ENCODE assay signal across 27 cellular contexts in the genomic region with DNA sequence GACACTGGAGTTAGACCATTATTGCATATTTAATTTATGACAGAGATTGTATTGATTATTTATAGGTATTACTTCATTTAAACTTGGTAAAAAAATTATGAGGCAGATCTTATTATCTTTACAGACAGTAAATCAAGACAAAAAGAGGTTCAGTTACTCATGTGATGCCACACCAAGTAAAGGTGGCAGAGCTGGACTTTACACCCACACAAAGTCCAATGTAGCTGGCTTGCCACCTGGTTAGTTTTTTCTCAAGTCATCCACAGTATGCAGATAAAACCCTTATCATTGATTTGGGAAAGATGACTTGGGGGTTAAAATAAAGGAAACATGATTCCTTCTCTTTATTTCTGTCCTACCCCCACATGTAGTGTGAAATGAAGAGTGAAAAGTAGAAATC.
"Had no signal": no experiment of that assay in that cellular context is flagged by ENCODE, and none has a peak within 500 bp of the region (broad histone marks: within the 10 kb centered on the region; RNA-seq: fewer than 3 reads in every experiment).

No MANE protein-coding gene starts in this region.

- H3K27ac ChIP-seq: colonic mucosa, coronary artery, dorsolateral prefrontal cortex, epithelial cell of prostate, esophagus muscularis mucosa, esophagus squamous epithelium, foreskin keratinocyte, gastrocnemius medialis, gastroesophageal sphincter, heart left ventricle, heart right ventricle had no signal

- FAIRE-seq: colon, endometrium, endothelial cell of umbilical vein, frontal cortex had no signal

- DNase-seq: colonic mucosa; cortex of kidney; dermis blood vessel endothelial cell; dorsolateral prefrontal cortex; effector CD4-positive, alpha-beta T cell; effector CD8-positive, alpha-beta T cell; effector memory CD4-positive, alpha-beta T cell; effector memory CD8-positive, alpha-beta T cell; endodermal cell; erythroblast; esophagus squamous epithelium; foreskin fibroblast; foreskin keratinocyte; foreskin melanocyte; gastrocnemius medialis; glutamatergic neuron; head of caudate nucleus; heart left ventricle; heart right ventricle had no signal

- H3K36me3 ChIP-seq: colonic mucosa, esophagus muscularis mucosa, esophagus squamous epithelium, gastrocnemius medialis, gastroesophageal sphincter, heart left ventricle, heart right ventricle had no signal

- H3K27me3 ChIP-seq: colonic mucosa, dorsolateral prefrontal cortex, esophagus muscularis mucosa, esophagus squamous epithelium, foreskin keratinocyte, gastrocnemius medialis, gastroesophageal sphincter, heart left ventricle had no signal

- H3K4me3 ChIP-seq: colonic mucosa, coronary artery, dorsolateral prefrontal cortex, esophagus muscularis mucosa, esophagus squamous epithelium, gastrocnemius medialis, gastroesophageal sphincter, heart left ventricle, heart right ventricle had no signal

- H3K4me1 ChIP-seq: colonic mucosa, esophagus squamous epithelium, foreskin keratinocyte, gastrocnemius medialis, heart left ventricle, heart right ventricle had no signal

- H3K9me3 ChIP-seq: colonic mucosa, esophagus muscularis mucosa, esophagus squamous epithelium, gastrocnemius medialis, gastroesophageal sphincter, heart left ventricle, heart right ventricle had no signal
